ENCODE assay signal across 9 cellular contexts in the genomic region with DNA sequence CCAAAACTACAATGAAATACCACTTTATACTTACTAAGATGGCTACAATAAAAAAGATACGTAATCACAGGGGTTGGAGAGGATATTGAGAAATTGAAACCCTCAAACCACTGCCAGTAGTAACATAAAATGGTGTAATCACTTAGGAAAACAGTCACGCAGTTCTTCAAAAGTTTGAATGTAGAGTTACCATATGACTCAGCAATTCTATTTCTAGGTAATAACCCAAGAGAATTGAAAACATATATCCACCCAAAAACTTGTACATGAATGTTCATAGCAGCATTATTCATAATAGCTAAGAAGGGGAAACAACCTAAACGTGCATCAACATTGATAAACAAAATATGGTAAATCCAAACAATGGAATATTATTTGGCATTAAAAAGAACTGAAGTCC. TPM values are rescaled to one million over a fixed set of nuclear protein-coding genes. Genes with fewer than 3 reads are reported as not detected.
DNase-seq lines count a peak whose midpoint lies in the region; ATAC-seq, FAIRE-seq and TF ChIP-seq lines count a peak whose summit lies in the region.
"Had no signal": no experiment of that assay in that cellular context is flagged by ENCODE, and none has a peak within 500 bp of the region (broad histone marks: within the 10 kb centered on the region; RNA-seq: fewer than 3 reads in every experiment).

No MANE protein-coding gene starts in this region.

- TF ChIP-seq EP300 in A549 (IDR thresholded peaks at IDR 0.05): no peak

- no peaks in the 10 kb centered on the region for H3K9me3 Mint-ChIP-seq in activated CD8-positive, alpha-beta T cell treated with anti-CD3 and anti-CD28 coated beads, Interleukin-2, amount 10 ng/mL, durations not matched to agents 7 days and 5 days (ENCODE audit: insufficient read depth)
- H3K9me3 Mint-ChIP-seq: CD4-positive, alpha-beta T cell had no signal

- H3K4me3 ChIP-seq in A549 (no peak overlapping the region), heart right ventricle (no peak overlapping the region), spleen (no peak overlapping the region)

- H3K9me3 ChIP-seq in A549: no peaks in the 10 kb centered on the region
- no peaks in the 10 kb centered on the region for H3K9me3 ChIP-seq in heart right ventricle
- no peaks in the 10 kb centered on the region for H3K9me3 ChIP-seq in spleen

- TF ChIP-seq RAD21 in A549 (conservative IDR thresholded peaks at IDR 0.05 in 1 of 2, IDR thresholded peaks at IDR 0.05 in 1 of 2): no peak

- ATAC-seq in A549 (no peak), GM19395 (IDR thresholded peaks at IDR 0.05; ENCODE audit: unreplicated experiment) (peak; percentile 93), HG03159 (IDR thresholded peaks at IDR 0.05; ENCODE audit: unreplicated experiment) (peak; percentile 86), heart right ventricle (no peak), GM19455 (IDR thresholded peaks at IDR 0.05; ENCODE audit: unreplicated experiment) (no peak)
- peak; percentile 61 for ATAC-seq in activated CD8-positive, alpha-beta T cell treated with anti-CD3 and anti-CD28 coated beads, Interleukin-2, amount 10 ng/mL, durations not matched to agents 7 days and 5 days

- 65% methylated on average over 3 of the region's 3 CpGs for WGBS in A549 (ENCODE audit: missing lambda C conversion rate)
- 73 to 77% methylated on average over 3 of the region's 3 CpGs for WGBS in heart right ventricle, 2 donors
- WGBS in spleen, 5 donors: 22 to 57% (median 42%) methylated on average over 3 of the region's 3 CpGs

- H3K4me1 Mint-ChIP-seq in activated CD8-positive, alpha-beta T cell treated with anti-CD3 and anti-CD28 coated beads, Interleukin-2, amount 10 ng/mL, durations not matched to agents 7 days and 5 days (ENCODE audit: low read depth): peaks cover 35% of the 10 kb centered on the region

- POLR2A ChIA-PET in A549 (lab: Yijun Ruan, JAX): no interaction called here
- POLR2A ChIA-PET in activated CD8-positive, alpha-beta T cell treated with anti-CD3 and anti-CD28 coated beads, Interleukin-2, amount 10 ng/mL, durations not matched to agents 7 days and 5 days (lab: Charles Lee): interaction anchor here (1.0 to 1.2 kb wide), 2 partner anchors 24 to 34 kb away, joined by 3 to 4 read pairs; no protein-coding TSS in a partner anchor

- no peak overlapping the region; the same call in 2 of the 3 replicates for H3K4me2 ChIP-seq in A549

- H3K36me3 Mint-ChIP-seq in activated CD8-positive, alpha-beta T cell treated with anti-CD3 and anti-CD28 coated beads, Interleukin-2, amount 10 ng/mL, durations not matched to agents 7 days and 5 days (ENCODE audit: low read depth): peaks cover 41% of the 10 kb centered on the region

- TF ChIP-seq POLR2A in A549 (IDR thresholded peaks at IDR 0.05; ENCODE audit: low read length): no peak
- TF ChIP-seq POLR2A in spleen (IDR thresholded peaks at IDR 0.05): no peak

- H3K27ac ChIP-seq in A549 (no peak overlapping the region), heart right ventricle (no peak overlapping the region), spleen (peak overlapping the region in 4 of 8 donors; percentile 28 to 77 (median 60))

- H3K4me1 ChIP-seq in A549 (peaks cover 4% of the 10 kb centered on the region; the same call in 2 of the 3 replicates), heart right ventricle (peaks cover 0 to 57% (median 20%) of the 10 kb centered on the region in 9 donors), spleen (peaks cover 0 to 47% (median 20%) of the 10 kb centered on the region in 6 donors)

- CTCF ChIA-PET in A549 (lab: Yijun Ruan, JAX): interaction anchor here (0.6 kb wide), 1 partner anchor 89 kb away, joined by 3 read pairs; no protein-coding TSS in a partner anchor
- CTCF ChIA-PET in activated CD8-positive, alpha-beta T cell treated with anti-CD3 and anti-CD28 coated beads, Interleukin-2, amount 10 ng/mL, durations not matched to agents 7 days and 5 days (lab: Charles Lee): interaction anchor here (1.6 to 2.7 kb wide), 4 partner anchors 10 to 363 kb away, joined by 4 to 9 read pairs (median 6); a partner anchor contains a TSS

- H3K27ac Mint-ChIP-seq in activated CD8-positive, alpha-beta T cell treated with anti-CD3 and anti-CD28 coated beads, Interleukin-2, amount 10 ng/mL, durations not matched to agents 7 days and 5 days: peak overlapping the region; percentile 56
- H3K27ac Mint-ChIP-seq: CD4-positive, alpha-beta T cell had no signal

- no peak for DNase-seq in A549 (ENCODE audit: low read depth in 1 of 2, low spot score in 1 of 2)
- no peak for DNase-seq in activated CD8-positive, alpha-beta T cell treated with anti-CD3 and anti-CD28 coated beads, Interleukin-2, amount 10 ng/mL, durations not matched to agents 7 days and 5 days
- no peak for DNase-seq in heart right ventricle
- no peak for DNase-seq in RCC 7860 (ENCODE audit: low spot score)
- no peak for DNase-seq in spleen
- DNase-seq: CD4-positive, alpha-beta T cell had no signal

- no peaks in the 10 kb centered on the region for H3K27me3 Mint-ChIP-seq in activated CD8-positive, alpha-beta T cell treated with anti-CD3 and anti-CD28 coated beads, Interleukin-2, amount 10 ng/mL, durations not matched to agents 7 days and 5 days (ENCODE audit: low read depth)
- H3K27me3 Mint-ChIP-seq: CD4-positive, alpha-beta T cell had no signal

- H3K27me3 ChIP-seq in heart right ventricle: no peaks in the 10 kb centered on the region
- no peaks in the 10 kb centered on the region for H3K27me3 ChIP-seq in spleen (replicated peaks in 1 of 7)

- no peaks in the 10 kb centered on the region for H3K36me3 ChIP-seq in heart right ventricle
- no peaks in the 10 kb centered on the region for H3K36me3 ChIP-seq in spleen

- FAIRE-seq in A549 (lab: Jason Lieb, UNC) (no peak), RCC 7860 (lab: Jason Lieb, UNC) (no peak)

- no peak overlapping the region for H3K4me3 Mint-ChIP-seq in activated CD8-positive, alpha-beta T cell treated with anti-CD3 and anti-CD28 coated beads, Interleukin-2, amount 10 ng/mL, durations not matched to agents 7 days and 5 days
- H3K4me3 Mint-ChIP-seq: CD4-positive, alpha-beta T cell had no signal

- intact Hi-C loops in heart right ventricle (cut with DNase I): loop anchor here in 6 of 10 donors (5.0 to 10.0 kb wide), 6 partner anchors 38 to 343 kb away; a partner anchor contains a TSS
- intact Hi-C loops in spleen (cut with DNase I; ENCODE audit: low total_unique reads): no loop called here

- no peak for TF ChIP-seq CTCF in A549 (IDR thresholded peaks at IDR 0.05)
- no peak for TF ChIP-seq CTCF in heart right ventricle (IDR thresholded peaks at IDR 0.05)
- no peak for TF ChIP-seq CTCF in spleen (IDR thresholded peaks at IDR 0.05 in 8 of 11, conservative IDR thresholded peaks at IDR 0.05 in 3 of 11)

TF ChIP-seq in A549, 52 proteins besides CTCF, POLR2A, EP300 and RAD21:
- TF ChIP-seq KDM5A (IDR thresholded peaks at IDR 0.05) (no peak), FOSL2 (IDR thresholded peaks at IDR 0.05) (no peak), FOSL2 (CRISPR knock-in tag; IDR thresholded peaks at IDR 0.05) (peak; percentile 17; the same call in 1 of the 2 replicates), NFE2L2 (conservative IDR thresholded peaks at IDR 0.05; ENCODE audit: low read length) (peak; percentile 65), TFCP2L1 (CRISPR knock-in tag; IDR thresholded peaks at IDR 0.05) (no peak), MAFK (IDR thresholded peaks at IDR 0.05; ENCODE audit: partially characterized antibody) (peak; percentile 89)
TF ChIP-seq in A549: peak in this region for 3.

RNA-seq across cellular contexts. Expression of a gene that starts 24.4 kb away (rescaled TPM):
- polyA plus RNA-seq in A549 (2011; rRNA removed): 317 and 370 TPM in 2 replicates
- polyA plus RNA-seq in A549 (2012; cell fraction: cytosol; rRNA removed): 161 and 163 TPM in 2 replicates
- 141 and 227 TPM in 2 replicates for polyA plus RNA-seq in A549 (2012; cell fraction: nucleus; rRNA removed)
- polyA plus RNA-seq in A549 (2017; fragmentation: RNase III; extraction: RNeasy Plus Mini Kit Qiagen cat#74134 plus additional on column Dnase treatment): 299 to 322 TPM (median 304 TPM) in 3 replicates
- 82.5 and 89.6 TPM in 2 replicates for polyA minus RNA-seq in A549 (2011; rRNA and poly(A)+ RNA removed)
- total RNA-seq in activated CD8-positive, alpha-beta T cell treated with anti-CD3 and anti-CD28 coated beads, Interleukin-2, amount 10 ng/mL, durations not matched to agents 7 days and 5 days: 100 to 1,000 TPM; 211 to 215 TPM
- total RNA-seq in heart right ventricle: 100 to 1,000 TPM; 117 to 147 (median 124) TPM
- polyA plus RNA-seq in heart right ventricle: 100 to 1,000 TPM; 131 to 150 TPM
- total RNA-seq in spleen: 100 to 1,000 TPM; 103 to 161 (median 131) TPM
- 100 to 1,000 TPM; 145 to 188 (median 179) TPM for polyA plus RNA-seq in spleen

RNA-seq across cellular contexts. Expression of a gene that starts 45.0 kb away (rescaled TPM):
- polyA plus RNA-seq in A549 (2011; rRNA removed): 231 and 232 TPM in 2 replicates
- polyA plus RNA-seq in A549 (2012; cell fraction: cytosol; rRNA removed): 59.8 and 60.6 TPM in 2 replicates
- 46.0 and 54.2 TPM in 2 replicates for polyA plus RNA-seq in A549 (2012; cell fraction: nucleus; rRNA removed)
- 120 to 134 TPM (median 128 TPM) in 3 replicates for polyA plus RNA-seq in A549 (2017; fragmentation: RNase III; extraction: RNeasy Plus Mini Kit Qiagen cat#74134 plus additional on column Dnase treatment)
- 100 and 105 TPM in 2 replicates for polyA minus RNA-seq in A549 (2011; rRNA and poly(A)+ RNA removed)
- total RNA-seq in activated CD8-positive, alpha-beta T cell treated with anti-CD3 and anti-CD28 coated beads, Interleukin-2, amount 10 ng/mL, durations not matched to agents 7 days and 5 days: 10 to 100 TPM; 77.8 to 79.1 TPM
- total RNA-seq in heart right ventricle: 10 to 100 TPM; 40.2 to 60.0 (median 47.9) TPM
- polyA plus RNA-seq in heart right ventricle: 10 to 100 TPM; 28.4 to 49.1 TPM
- 100 to 1,000 TPM in 2 of 7 donors, 10 to 100 TPM in 5; 74.8 to 122 (median 87.1) TPM for total RNA-seq in spleen
- 10 to 100 TPM; 43.6 to 48.4 (median 48.2) TPM for polyA plus RNA-seq in spleen

Comparison
In these comparisons a context has a peak if more than half of its experiments do, and no peak if none do; other contexts are left out.
1. ATAC-seq: peak in GM19395 (single experiment), HG03159 (single experiment) and activated CD8-positive, alpha-beta T cell treated with anti-CD3 and anti-CD28 coated beads, Interleukin-2, amount 10 ng/mL, durations not matched to agents 7 days and 5 days (single experiment); none in A549 (0 of 2), heart right ventricle (0 of 8) and GM19455 (single experiment).